ENCODE assay signal across 2 cellular contexts in the genomic region with DNA sequence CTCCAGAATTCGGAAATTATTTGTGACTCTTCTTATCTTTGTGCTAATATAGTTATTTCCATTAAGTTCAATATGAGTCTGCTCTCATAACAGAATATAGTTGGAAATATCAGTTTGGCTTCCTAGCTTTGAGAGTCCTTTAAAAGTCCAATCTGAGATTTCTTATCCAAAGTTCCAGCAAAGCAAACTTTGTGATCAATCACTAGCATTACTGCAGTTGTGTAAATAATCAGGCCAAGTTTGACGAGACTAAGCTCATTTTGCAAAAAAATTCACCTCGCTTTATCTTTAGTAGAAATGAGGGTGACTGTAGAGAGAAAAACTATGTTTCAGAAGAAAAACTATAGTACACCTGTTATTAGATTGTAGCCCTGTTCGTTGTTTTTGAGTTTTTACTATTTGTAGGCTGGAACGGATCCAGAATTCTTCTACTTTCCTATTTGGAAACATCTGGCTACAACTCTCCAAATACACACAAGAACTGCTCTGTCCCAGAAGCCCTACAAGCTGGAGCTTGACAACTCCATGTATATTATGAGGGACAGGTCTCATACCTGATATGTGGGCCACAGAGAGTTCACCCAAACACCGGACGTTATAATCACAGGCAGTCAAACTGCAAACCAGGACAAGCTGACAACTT.
A peak's percentile ranks its signal among the peaks of the same experiment; 100 is the strongest.
TF ChIP-seq lines count a peak whose summit lies in the region.

No MANE protein-coding gene starts in this region.

TF ChIP-seq in HepG2, 621 proteins besides CTCF, POLR2A, EP300 and RAD21:
- 0 out of 2 replicates have a peak, but pooled peaks have one; percentile 4 for TF ChIP-seq RXRB (CRISPR knock-in tag; IDR thresholded peaks at IDR 0.05; ENCODE audit: borderline replicate concordance)
- TF ChIP-seq CHD4 (IDR thresholded peaks at IDR 0.05; ENCODE audit: borderline replicate concordance, low read length), result no peak

TF ChIP-seq in HEK293T, 16 proteins besides CTCF, POLR2A, EP300 and RAD21:
- TF ChIP-seq TARDBP (IDR thresholded peaks at IDR 0.05) (no peak), SUZ12 (IDR thresholded peaks at IDR 0.05) (no peak), HDGF (IDR thresholded peaks at IDR 0.05; ENCODE audit: borderline replicate concordance) (no peak), LEF1 (IDR thresholded peaks at IDR 0.05; ENCODE audit: borderline replicate concordance) (no peak), BHLHE40 (IDR thresholded peaks at IDR 0.05; ENCODE audit: borderline replicate concordance) (no peak), SP1 (IDR thresholded peaks at IDR 0.05) (no peak), ARNT (IDR thresholded peaks at IDR 0.05) (no peak), ELF4 (IDR thresholded peaks at IDR 0.05) (no peak), CTBP1 (IDR thresholded peaks at IDR 0.05; ENCODE audit: borderline replicate concordance) (no peak), FOXM1 (IDR thresholded peaks at IDR 0.05; ENCODE audit: borderline replicate concordance) (no peak), FOXK2 (IDR thresholded peaks at IDR 0.05) (no peak), ZNF384 (IDR thresholded peaks at IDR 0.05) (no peak), FOXA1 (IDR thresholded peaks at IDR 0.05) (no peak), NFRKB (IDR thresholded peaks at IDR 0.05) (no peak), L3MBTL2 (conservative IDR thresholded peaks at IDR 0.05) (no peak)
- TF ChIP-seq, protein P1, sequence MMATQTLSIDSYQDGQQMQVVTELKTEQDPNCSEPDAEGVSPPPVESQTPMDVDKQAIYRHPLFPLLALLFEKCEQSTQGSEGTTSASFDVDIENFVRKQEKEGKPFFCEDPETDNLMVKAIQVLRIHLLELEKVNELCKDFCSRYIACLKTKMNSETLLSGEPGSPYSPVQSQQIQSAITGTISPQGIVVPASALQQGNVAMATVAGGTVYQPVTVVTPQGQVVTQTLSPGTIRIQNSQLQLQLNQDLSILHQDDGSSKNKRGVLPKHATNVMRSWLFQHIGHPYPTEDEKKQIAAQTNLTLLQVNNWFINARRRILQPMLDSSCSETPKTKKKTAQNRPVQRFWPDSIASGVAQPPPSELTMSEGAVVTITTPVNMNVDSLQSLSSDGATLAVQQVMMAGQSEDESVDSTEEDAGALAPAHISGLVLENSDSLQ (IDR thresholded peaks at IDR 0.05), result no peak
TF ChIP-seq in HEK293T: peak in this region for 0.
